In genomic region chr2:196171248-196171871, GRCh38 we compare ENCODE assay signal across 8 cellular contexts. TPM values are rescaled to one million over a fixed set of nuclear protein-coding genes. Genes with fewer than 3 reads are reported as not detected.
DNase-seq lines count a peak whose midpoint lies in the region; ATAC-seq and TF ChIP-seq lines count a peak whose summit lies in the region.

STK17B (minus strand) TSS chr2:196171578; CDS start chr2:196163383, 8,195 bp downstream.

- under 1% methylated on average over 72 of the region's 72 CpGs for WGBS in HUES64

- peak within 1 kb of the TSS; percentile 76; the same call in 1 of the 2 replicates for H3K27ac ChIP-seq in HUES64 (ENCODE audit: low read depth, low read length)

- no peaks in the 10 kb centered on the region for H3K9me3 ChIP-seq in HUES64 (ENCODE audit: insufficient read depth, low read depth, low read length)

- TF ChIP-seq CTCF in epithelial cell of proximal tubule (conservative IDR thresholded peaks at IDR 0.05; ENCODE audit: low read depth, low read length) = peak; percentile 25

- H3K36me3 ChIP-seq in HUES64 (ENCODE audit: insufficient read depth, low read length) = no peaks in the 10 kb centered on the region

- peaks cover 36% of the 10 kb centered on the region for H3K27me3 ChIP-seq in HUES64 (ENCODE audit: insufficient read depth, low read length)

- ATAC-seq in GM21423 (IDR thresholded peaks at IDR 0.05; ENCODE audit: unreplicated experiment) = peak; percentile 47

- peak within 1 kb of the TSS; percentile 82 for H3K9ac ChIP-seq in HUES64 (ENCODE audit: low read depth, low read length)

- H3K4me1 ChIP-seq in HUES64 (ENCODE audit: insufficient read depth, low read length) = peaks cover 30% of the 10 kb centered on the region

- H3K4me3 ChIP-seq in HUES64 (ENCODE audit: low read length) (peak within 1 kb of the TSS; percentile 93), epithelial cell of proximal tubule (ENCODE audit: low read depth, low read length) (peak within 1 kb of the TSS; percentile 93)

- DNase-seq in D341Med (ENCODE audit: low spot score) (peak; percentile 98), OCI-M1 (lab: John Stamatoyannopoulos, UW) (peak; percentile 97), activated T-cell treated with anti-CD3 and anti-CD28 coated beads for 4 hours (peak; percentile 96), epithelial cell of proximal tubule (ENCODE audit: low read depth) (peak; percentile 33), mucosa of gallbladder (ENCODE audit: low spot score) (peak; percentile 96)
- DNase-seq in stimulated activated CD8-positive, alpha-beta memory T cell treated with anti-CD3 and anti-CD28 coated beads, Interleukin-4, amount 100 ng/mL, for 24 hours (ENCODE audit: low read depth) = peak; percentile 92

RNA-seq across cellular contexts. Expression of gene STK17B, which starts in this region (rescaled TPM):
- polyA plus RNA-seq in HUES64 (2013, experiment 1 of 2) = 3.5 TPM
- polyA plus RNA-seq in HUES64 (2013, experiment 2 of 2) = 4.6 TPM
- total RNA-seq in epithelial cell of proximal tubule (15.7 and 15.8 TPM in 2 replicates), mucosa of gallbladder (24.0 TPM)

Comparison
In these comparisons a context has a peak if more than half of its experiments do, and no peak if none do; other contexts are left out.
1. Peak in every context shown above with its lines: DNase-seq, ATAC-seq, H3K4me3 ChIP-seq and H3K27ac ChIP-seq.
2. DNase-seq: peak in every context shown above with its lines; median percentile 98 in D341Med; 97 in OCI-M1; 96 in activated T-cell treated with anti-CD3 and anti-CD28 coated beads for 4 hours; 96 in mucosa of gallbladder; 92 in stimulated activated CD8-positive, alpha-beta memory T cell treated with anti-CD3 and anti-CD28 coated beads, Interleukin-4, amount 100 ng/mL, for 24 hours; 33 in epithelial cell of proximal tubule.